ENCODE assay signal across 20 cellular contexts in genomic region chr2:46818819-46819218, GRCh38.
DNase-seq lines count a peak whose midpoint lies in the region; ATAC-seq and TF ChIP-seq lines count a peak whose summit lies in the region.
"Had no signal": no experiment of that assay in that cellular context is flagged by ENCODE, and none has a peak within 500 bp of the region (broad histone marks: within the 10 kb centered on the region; RNA-seq: fewer than 3 reads in every experiment).

No MANE protein-coding gene starts in this region.

- ATAC-seq in HG02623 (IDR thresholded peaks at IDR 0.05; ENCODE audit: unreplicated experiment): no peak
- ATAC-seq: WTC11 had no signal

- CTCF ChIA-PET in mammary epithelial cell (lab: Charles Lee; ENCODE audit: low non-redundant PET): no interaction called here

- no peaks in the 10 kb centered on the region for H3K9me2 ChIP-seq in MM.1S (replicated peaks; ENCODE audit: insufficient read depth, low read length)

- H3K4me3 ChIP-seq in breast epithelium: no peak overlapping the region
- no peak overlapping the region for H3K4me3 ChIP-seq in mammary epithelial cell (replicated peaks in 1 of 3; ENCODE audit: insufficient read depth in 1 of 3, low read depth in 2 of 3, low read length in 3 of 3)
- no peak overlapping the region for H3K4me3 ChIP-seq in spleen
- no peak overlapping the region for H3K4me3 ChIP-seq in vagina
- no peak overlapping the region for H3K4me3 ChIP-seq in MM.1S (ENCODE audit: low read length)
- H3K4me3 ChIP-seq: neural progenitor cell had no signal

- no peak overlapping the region for H2AFZ ChIP-seq in mammary epithelial cell (ENCODE audit: low read depth, low read length)
- H2AFZ ChIP-seq in MM.1S (ENCODE audit: low read length): no peak overlapping the region
- H2AFZ ChIP-seq: neural progenitor cell had no signal

- in situ Hi-C loops in mammary epithelial cell (cut with MboI; ENCODE audit: low sequenced_read_pairs in 2 of 2): no loop called here

- H3K9me3 ChIP-seq in breast epithelium: no peaks in the 10 kb centered on the region
- H3K9me3 ChIP-seq in mammary epithelial cell (replicated peaks; ENCODE audit: insufficient read depth, low read length): no peaks in the 10 kb centered on the region
- no peaks in the 10 kb centered on the region for H3K9me3 ChIP-seq in spleen
- no peaks in the 10 kb centered on the region for H3K9me3 ChIP-seq in vagina
- no peaks in the 10 kb centered on the region for H3K9me3 ChIP-seq in MM.1S (replicated peaks; ENCODE audit: insufficient read depth, low read length)

- H4K20me1 ChIP-seq in mammary epithelial cell (ENCODE audit: insufficient read depth, low read length) (no peaks in the 10 kb centered on the region), MM.1S (ENCODE audit: insufficient read depth, low read length) (no peaks in the 10 kb centered on the region)

- DNase-seq in breast epithelium (ENCODE audit: low spot score in 2 of 2) (peak in 1 of 2 donors; percentile 17), mammary epithelial cell (no peak), islet precursor cell (peak; percentile 21), spleen (peak; percentile 16), vagina (ENCODE audit: extremely low spot score in 2 of 2) (no peak), MM.1S (no peak)
- no peak for DNase-seq in activated CD8-positive, alpha-beta memory T cell treated with anti-CD3 and anti-CD28 coated beads for 24 hours
- DNase-seq: activated CD4-positive, alpha-beta T cell treated with anti-CD3 and anti-CD28 coated beads, Interleukin-2, amount 50 U/mL, for 1 hour; activated naive CD4-positive, alpha-beta T cell treated with anti-CD3 and anti-CD28 coated beads, Interleukin-2, amount 50 U/mL, for 16 hours; CD4-positive, alpha-beta memory T cell; DMS153; KG1; MV-4-11; NCI-H1694; NCI-H2171 treated with DMSO at 0.1 percent for 48 hours; NCI-H526 had no signal

- TF ChIP-seq POLR2A in breast epithelium (IDR thresholded peaks at IDR 0.05) (no peak), spleen (IDR thresholded peaks at IDR 0.05) (no peak), vagina (IDR thresholded peaks at IDR 0.05) (no peak)

- H3K27me3 ChIP-seq in breast epithelium (no peaks in the 10 kb centered on the region), mammary epithelial cell (ENCODE audit: insufficient read depth, low read length) (no peaks in the 10 kb centered on the region), spleen (replicated peaks in 1 of 7) (no peaks in the 10 kb centered on the region), vagina (no peaks in the 10 kb centered on the region), MM.1S (replicated peaks; ENCODE audit: insufficient read depth, low read length) (no peaks in the 10 kb centered on the region)
- H3K27me3 ChIP-seq: neural progenitor cell had no signal

- H3K4me1 ChIP-seq in breast epithelium (peaks cover 14 to 26% of the 10 kb centered on the region in 2 donors), mammary epithelial cell (ENCODE audit: insufficient read depth, low read length) (peaks cover 3% of the 10 kb centered on the region), spleen (peaks cover 0 to 4% (median 1%) of the 10 kb centered on the region in 6 donors), vagina (peaks cover 41% of the 10 kb centered on the region), MM.1S (ENCODE audit: low read length) (no peaks in the 10 kb centered on the region)
- H3K4me1 ChIP-seq: neural progenitor cell had no signal

- H3K27ac ChIP-seq in breast epithelium (peak overlapping the region; percentile 23 to 74), mammary epithelial cell (ENCODE audit: insufficient read depth, low read depth, low read length) (no peak overlapping the region), spleen (peak overlapping the region in 5 of 8 donors; percentile 44 to 73 (median 58)), vagina (peak overlapping the region; percentile 60), MM.1S (ENCODE audit: low read length) (no peak overlapping the region)
- H3K27ac ChIP-seq: 22Rv1, neural progenitor cell had no signal

- H3K9ac ChIP-seq in mammary epithelial cell (ENCODE audit: insufficient read depth, low read length): no peak overlapping the region
- H3K9ac ChIP-seq in MM.1S (ENCODE audit: low read length): no peak overlapping the region
- H3K9ac ChIP-seq: neural progenitor cell had no signal

- H3F3A ChIP-seq in MM.1S (ENCODE audit: insufficient read depth, low read length): no peaks in the 10 kb centered on the region

- dilution Hi-C loops in mammary epithelial cell (cut with HindIII; ENCODE audit: low sequenced_read_pairs): no loop called here

- H3K79me2 ChIP-seq in mammary epithelial cell (ENCODE audit: insufficient read depth, low read length): no peaks in the 10 kb centered on the region
- H3K79me2 ChIP-seq in MM.1S (ENCODE audit: low read length): no peaks in the 10 kb centered on the region

- no peak overlapping the region for H3K4me2 ChIP-seq in mammary epithelial cell (ENCODE audit: insufficient read depth, low read depth, low read length)
- no peak overlapping the region for H3K4me2 ChIP-seq in MM.1S (ENCODE audit: low read depth, low read length)
- H3K4me2 ChIP-seq: neural progenitor cell had no signal

- intact Hi-C loops in breast epithelium (cut with DNase I; ENCODE audit: low total_unique reads): no loop called here
- intact Hi-C loops in mammary epithelial cell (cut with micrococcal nuclease): loop anchor here (5.0 kb wide), 1 partner anchor 312 kb away; no protein-coding TSS in a partner anchor
- intact Hi-C loops in spleen (cut with DNase I; ENCODE audit: low total_unique reads): no loop called here
- intact Hi-C loops in vagina (cut with DNase I): loop anchor here (10.0 kb wide), 1 partner anchor 56 kb away; no protein-coding TSS in a partner anchor

- no TSS peak for BruUV-seq in mammary epithelial cell (replicated peaks; lab: Mats Ljungman, UMichigan)

- WGBS in mammary epithelial cell (ENCODE audit: low coverage, missing lambda C conversion rate): 48% methylated on average over 2 of the region's 2 CpGs
- WGBS in spleen, 5 donors: 88 to 100% (median 92%) methylated on average over 2 of the region's 2 CpGs

- TF ChIP-seq CTCF in breast epithelium (IDR thresholded peaks at IDR 0.05) (no peak), mammary epithelial cell (conservative IDR thresholded peaks at IDR 0.05 in 1 of 2, IDR thresholded peaks at IDR 0.05 in 1 of 2; ENCODE audit: extremely low read depth in 1 of 2, insufficient read depth in 1 of 2, low read depth in 1 of 2, low read length in 2 of 2) (no peak), spleen (IDR thresholded peaks at IDR 0.05 in 8 of 11, conservative IDR thresholded peaks at IDR 0.05 in 3 of 11) (no peak), vagina (IDR thresholded peaks at IDR 0.05) (no peak), MM.1S (IDR thresholded peaks at IDR 0.05; ENCODE audit: low read length) (no peak)

- H3K36me3 ChIP-seq in breast epithelium (no peaks in the 10 kb centered on the region), mammary epithelial cell (ENCODE audit: insufficient read depth, low read length) (no peaks in the 10 kb centered on the region), spleen (no peaks in the 10 kb centered on the region), vagina (no peaks in the 10 kb centered on the region), MM.1S (replicated peaks; ENCODE audit: insufficient read depth, low read length) (no peaks in the 10 kb centered on the region)
- H3K36me3 ChIP-seq: neural progenitor cell had no signal

Comparison
In these comparisons a context has a peak if more than half of its experiments do, and no peak if none do; other contexts are left out.
1. H3K27ac ChIP-seq: peak in breast epithelium (2 of 2), spleen (5 of 8) and vagina (single experiment); none in mammary epithelial cell (single experiment) and MM.1S (single experiment).
2. intact Hi-C loops: an anchor here in mammary epithelial cell (5.0 kb wide) and vagina (10.0 kb wide); none called in breast epithelium and spleen.
3. DNase-seq: peak in islet precursor cell (single experiment) and spleen (single experiment); none in mammary epithelial cell (single experiment), vagina (0 of 2), activated CD8-positive, alpha-beta memory T cell treated with anti-CD3 and anti-CD28 coated beads for 24 hours (single experiment) and MM.1S (single experiment).